18 cellular contexts compared by ENCODE assay signal in genomic region chr10:28959850-28960501, GRCh38.
DNase-seq lines count a peak whose midpoint lies in the region; ATAC-seq and TF ChIP-seq lines count a peak whose summit lies in the region.
"Had no signal": no experiment of that assay in that cellular context is flagged by ENCODE, and none has a peak within 500 bp of the region (broad histone marks: within the 10 kb centered on the region; RNA-seq: fewer than 3 reads in every experiment).

No MANE protein-coding gene starts in this region.

- no peak overlapping the region for H3K4me2 ChIP-seq in MM.1S (ENCODE audit: low read depth, low read length)

- no peak for TF ChIP-seq POLR2A in esophagus muscularis mucosa (IDR thresholded peaks at IDR 0.05; ENCODE audit: low read depth)

- H3K27me3 ChIP-seq in esophagus muscularis mucosa (no peaks in the 10 kb centered on the region), MM.1S (replicated peaks; ENCODE audit: insufficient read depth, low read length) (no peaks in the 10 kb centered on the region)

- no peaks in the 10 kb centered on the region for H3F3A ChIP-seq in MM.1S (ENCODE audit: insufficient read depth, low read length)

- no peak for TF ChIP-seq EP300 in esophagus muscularis mucosa (IDR thresholded peaks at IDR 0.05)

- no peaks in the 10 kb centered on the region for H3K79me2 ChIP-seq in MM.1S (ENCODE audit: low read length)

- no peaks in the 10 kb centered on the region for H4K20me1 ChIP-seq in MM.1S (ENCODE audit: insufficient read depth, low read length)

- no peaks in the 10 kb centered on the region for H3K36me3 ChIP-seq in HEK293 (ENCODE audit: control insufficient read depth in 2 of 2, insufficient read depth in 1 of 2, low read length in 2 of 2)
- H3K36me3 ChIP-seq in esophagus muscularis mucosa: no peaks in the 10 kb centered on the region
- no peaks in the 10 kb centered on the region for H3K36me3 ChIP-seq in MM.1S (replicated peaks; ENCODE audit: insufficient read depth, low read length)

- CTCF ChIA-PET in HEK293 (lab: Yijun Ruan, JAX): interaction anchor here (0.6 to 1.7 kb wide), 3 partner anchors 13 to 297 kb away, joined by 4 to 7 read pairs (median 4); no protein-coding TSS in a partner anchor

- no peak for TF ChIP-seq CTCF in HEK293 (tag by site-specific recombination; IDR thresholded peaks at IDR 0.05)
- no peak for TF ChIP-seq CTCF in esophagus muscularis mucosa (IDR thresholded peaks at IDR 0.05)
- no peak for TF ChIP-seq CTCF in omental fat pad (IDR thresholded peaks at IDR 0.05)
- TF ChIP-seq CTCF in MM.1S (IDR thresholded peaks at IDR 0.05; ENCODE audit: low read length): no peak

- intact Hi-C loops in esophagus muscularis mucosa (cut with DNase I): no loop called here

- no peaks in the 10 kb centered on the region for H3K9me3 ChIP-seq in HEK293 (ENCODE audit: control insufficient read depth, insufficient read depth, low read depth, low read length)
- no peaks in the 10 kb centered on the region for H3K9me3 ChIP-seq in esophagus muscularis mucosa
- no peaks in the 10 kb centered on the region for H3K9me3 ChIP-seq in MM.1S (replicated peaks; ENCODE audit: insufficient read depth, low read length)

- peak; percentile 50 for DNase-seq in EH (ENCODE audit: low read depth)
- peak; percentile 7 for DNase-seq in esophagus muscularis mucosa (ENCODE audit: extremely low spot score)
- DNase-seq in omental fat pad (ENCODE audit: low spot score): no peak
- no peak for DNase-seq in MM.1S
- no peak for DNase-seq in stimulated activated naive CD8-positive, alpha-beta T cell treated with anti-CD3 and anti-CD28 coated beads, Interleukin-15, Interleukin-2, amounts not matched to agents 100 U/mL and 50 U/mL, for 24 hours
- DNase-seq: CD4-positive, alpha-beta T cell; DND-41; GF-D8; NCI-H1417 treated with DMSO at 0.1 percent for 48 hours; NCI-H1930; NCI-H2171 treated with DMSO at 0.1 percent for 48 hours; NCI-H510A treated with DMSO at 0.1 percent for 48 hours; NCI-H82 had no signal

- no peak overlapping the region for H3K27ac ChIP-seq in HEK293 (ENCODE audit: extremely low read depth, low read depth, low read length)
- H3K27ac ChIP-seq in esophagus muscularis mucosa (replicated peaks in 1 of 4): no peak overlapping the region
- no peak overlapping the region for H3K27ac ChIP-seq in MM.1S (ENCODE audit: low read length)
- H3K27ac ChIP-seq: SK-N-MC had no signal

- POLR2A ChIA-PET in HEK293 (lab: Yijun Ruan, JAX): no interaction called here

- no peak overlapping the region for H3K9ac ChIP-seq in MM.1S (ENCODE audit: low read length)

- H3K4me3 ChIP-seq in HEK293 (ENCODE audit: low read depth, low read length): no peak overlapping the region
- H3K4me3 ChIP-seq in esophagus muscularis mucosa: no peak overlapping the region
- no peak overlapping the region for H3K4me3 ChIP-seq in MM.1S (ENCODE audit: low read length)
- H3K4me3 ChIP-seq: SK-N-MC had no signal

- no peaks in the 10 kb centered on the region for H3K9me2 ChIP-seq in MM.1S (replicated peaks; ENCODE audit: insufficient read depth, low read length)

- ATAC-seq in omental fat pad (ENCODE audit: low FRiP score) (peak; percentile 32), HG03175 (IDR thresholded peaks at IDR 0.05; ENCODE audit: unreplicated experiment) (no peak), GM18873 (IDR thresholded peaks at IDR 0.05; ENCODE audit: low FRiP score, unreplicated experiment) (no peak)
- no peak for ATAC-seq in stimulated activated naive CD8-positive, alpha-beta T cell treated with anti-CD3 and anti-CD28 coated beads, Interleukin-15, Interleukin-2, amounts not matched to agents 100 U/mL and 50 U/mL, for 24 hours
- ATAC-seq: Panc1 had no signal

- no peaks in the 10 kb centered on the region for H3K4me1 ChIP-seq in HEK293 (ENCODE audit: control insufficient read depth, insufficient read depth, low read length)
- H3K4me1 ChIP-seq in esophagus muscularis mucosa: no peaks in the 10 kb centered on the region
- H3K4me1 ChIP-seq in MM.1S (ENCODE audit: low read length): no peaks in the 10 kb centered on the region

- 87% methylated on average over 7 of the region's 7 CpGs for WGBS in esophagus muscularis mucosa

- no peak overlapping the region for H2AFZ ChIP-seq in MM.1S (ENCODE audit: low read length)

TF ChIP-seq in HEK293, 187 proteins besides CTCF, POLR2A, EP300 and RAD21:
- TF ChIP-seq ATF2 (tag by site-specific recombination; IDR thresholded peaks at IDR 0.05; ENCODE audit: low read depth): peak; percentile 78
- TF ChIP-seq ZNF274 (IDR thresholded peaks at IDR 0.05; ENCODE audit: low read length): no peak
- no peak for TF ChIP-seq ZNF274 (tag by site-specific recombination; IDR thresholded peaks at IDR 0.05; ENCODE audit: borderline replicate concordance)
- TF ChIP-seq GLIS2 (tag by site-specific recombination; IDR thresholded peaks at IDR 0.05): no peak
- TF ChIP-seq ZNF398 (tag by site-specific recombination; IDR thresholded peaks at IDR 0.05): peak; percentile 14; the same call in 1 of the 2 replicates
- no peak for TF ChIP-seq ZNF354C (tag by site-specific recombination; IDR thresholded peaks at IDR 0.05; ENCODE audit: borderline replicate concordance, low read depth)
- no peak for TF ChIP-seq ZNF202 (tag by site-specific recombination; IDR thresholded peaks at IDR 0.05; ENCODE audit: borderline replicate concordance)
- no peak for TF ChIP-seq ZSCAN18 (tag by site-specific recombination; IDR thresholded peaks at IDR 0.05)
- TF ChIP-seq ZNF366 (tag by site-specific recombination; conservative IDR thresholded peaks at IDR 0.05): no peak

Comparison
In these comparisons a context has a peak if more than half of its experiments do, and no peak if none do; other contexts are left out.
1. DNase-seq: peak in EH (single experiment) and esophagus muscularis mucosa (single experiment); none in omental fat pad (single experiment), MM.1S (single experiment) and stimulated activated naive CD8-positive, alpha-beta T cell treated with anti-CD3 and anti-CD28 coated beads, Interleukin-15, Interleukin-2, amounts not matched to agents 100 U/mL and 50 U/mL, for 24 hours (single experiment).